ENCODE assay signal across 9 cellular contexts in the genomic region with DNA sequence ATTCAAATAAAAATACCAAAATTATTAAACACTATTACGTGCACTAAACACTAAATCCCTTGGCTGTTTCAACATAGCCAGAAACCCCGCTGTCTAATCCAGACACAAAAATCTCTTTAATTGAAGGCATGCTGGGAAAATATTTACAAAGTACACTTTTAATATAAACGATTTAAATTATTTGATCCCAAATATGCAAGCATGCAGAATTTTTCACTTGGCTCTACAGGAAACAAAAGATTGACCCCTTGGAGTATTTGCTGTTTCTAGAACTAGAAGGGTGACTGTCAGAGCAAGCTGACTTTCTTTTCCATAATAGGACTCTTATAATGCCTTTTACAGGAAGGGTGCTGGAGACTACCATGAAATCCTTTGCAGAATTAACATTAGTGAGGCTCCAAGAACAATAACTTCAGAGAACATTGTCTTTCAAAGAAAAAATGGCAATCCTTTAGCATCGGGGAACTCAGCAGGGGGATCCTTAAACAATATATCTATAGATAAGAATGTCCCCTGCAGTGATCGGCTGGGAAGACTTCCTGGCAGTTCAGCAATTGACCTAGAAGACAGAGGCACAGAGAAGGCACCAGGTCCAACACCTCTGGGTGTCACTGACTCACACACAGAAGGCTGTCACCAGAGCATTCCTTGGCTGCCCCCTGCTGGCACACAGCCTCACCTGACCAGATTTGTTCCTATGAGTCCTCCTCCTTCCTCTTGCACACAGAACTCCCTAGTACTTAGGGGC. TPM values are rescaled to one million over a fixed set of nuclear protein-coding genes. Genes with fewer than 3 reads are reported as not detected.
DNase-seq lines count a peak whose midpoint lies in the region; ATAC-seq and TF ChIP-seq lines count a peak whose summit lies in the region.
"Had no signal": no experiment of that assay in that cellular context is flagged by ENCODE, and none has a peak within 500 bp of the region (broad histone marks: within the 10 kb centered on the region; RNA-seq: fewer than 3 reads in every experiment).

No MANE protein-coding gene starts in this region.

- ATAC-seq in GM19023 (IDR thresholded peaks at IDR 0.05; ENCODE audit: unreplicated experiment) (peak; percentile 97), HG03159 (IDR thresholded peaks at IDR 0.05; ENCODE audit: unreplicated experiment) (peak; percentile 96), natural killer cell (peak; percentile 87 to 99 (median 99))
- peak; percentile 98 for ATAC-seq in activated CD8-positive, alpha-beta T cell treated with anti-CD3 and anti-CD28 coated beads for 36 hours
- peak; percentile 92 for ATAC-seq in stimulated activated naive CD8-positive, alpha-beta T cell treated with anti-CD3 and anti-CD28 coated beads, Interleukin-15, amount 100 ng/mL, for 72 hours

- no peaks in the 10 kb centered on the region for H3K27me3 Mint-ChIP-seq in activated CD8-positive, alpha-beta T cell treated with anti-CD3 and anti-CD28 coated beads for 36 hours
- no peaks in the 10 kb centered on the region for H3K27me3 Mint-ChIP-seq in natural killer cell (ENCODE audit: low read depth in 2 of 2)
- H3K27me3 Mint-ChIP-seq in stimulated activated naive CD8-positive, alpha-beta T cell treated with anti-CD3 and anti-CD28 coated beads, Interleukin-15, amount 100 ng/mL, for 72 hours = no peaks in the 10 kb centered on the region

- H3K36me3 Mint-ChIP-seq in activated CD8-positive, alpha-beta T cell treated with anti-CD3 and anti-CD28 coated beads for 36 hours (ENCODE audit: low read depth) = peaks cover 53% of the 10 kb centered on the region
- H3K36me3 Mint-ChIP-seq in natural killer cell = peaks cover 34% of the 10 kb centered on the region

- no peak overlapping the region for H3K4me3 Mint-ChIP-seq in activated CD8-positive, alpha-beta T cell treated with anti-CD3 and anti-CD28 coated beads for 36 hours
- no peak overlapping the region for H3K4me3 Mint-ChIP-seq in natural killer cell
- no peak overlapping the region for H3K4me3 Mint-ChIP-seq in stimulated activated naive CD8-positive, alpha-beta T cell treated with anti-CD3 and anti-CD28 coated beads, Interleukin-15, amount 100 ng/mL, for 72 hours

- H3K27ac ChIP-seq in C4-2B = no peak overlapping the region

- CTCF ChIA-PET in activated CD8-positive, alpha-beta T cell treated with anti-CD3 and anti-CD28 coated beads for 36 hours (lab: Charles Lee) = interaction anchor here (0.5 to 3.1 kb wide), 10 partner anchors 9 to 854 kb away, joined by 3 to 24 read pairs (median 4); a partner anchor contains a TSS

- TF ChIP-seq CTCF in C4-2B (conservative IDR thresholded peaks at IDR 0.05) (peak; percentile 91), epithelial cell of proximal tubule (conservative IDR thresholded peaks at IDR 0.05; ENCODE audit: low read depth, low read length) (peak; percentile 96), natural killer cell (IDR thresholded peaks at IDR 0.05) (peak; percentile 62)
- peak; percentile 68 for TF ChIP-seq CTCF in activated CD8-positive, alpha-beta T cell treated with anti-CD3 and anti-CD28 coated beads for 36 hours (IDR thresholded peaks at IDR 0.05)

- no peak overlapping the region for H3K4me3 ChIP-seq in epithelial cell of proximal tubule (ENCODE audit: low read depth, low read length)

- no peaks in the 10 kb centered on the region for H3K9me3 Mint-ChIP-seq in activated CD8-positive, alpha-beta T cell treated with anti-CD3 and anti-CD28 coated beads for 36 hours
- H3K9me3 Mint-ChIP-seq in natural killer cell = no peaks in the 10 kb centered on the region
- no peaks in the 10 kb centered on the region for H3K9me3 Mint-ChIP-seq in stimulated activated naive CD8-positive, alpha-beta T cell treated with anti-CD3 and anti-CD28 coated beads, Interleukin-15, amount 100 ng/mL, for 72 hours

- intact Hi-C loops in activated CD8-positive, alpha-beta T cell treated with anti-CD3 and anti-CD28 coated beads for 36 hours (cut with micrococcal nuclease) = loop anchor here (2.0 kb wide), 1 partner anchor 182 kb away; no protein-coding TSS in a partner anchor
- intact Hi-C loops in natural killer cell (cut with micrococcal nuclease) = loop anchor here (1.0 kb wide), 1 partner anchor 183 kb away; no protein-coding TSS in a partner anchor

- POLR2A ChIA-PET in activated CD8-positive, alpha-beta T cell treated with anti-CD3 and anti-CD28 coated beads for 36 hours (lab: Charles Lee) = no interaction called here

- no peak overlapping the region for H3K27ac Mint-ChIP-seq in activated CD8-positive, alpha-beta T cell treated with anti-CD3 and anti-CD28 coated beads for 36 hours
- peak overlapping the region in 1 of 2 donors; percentile 46 for H3K27ac Mint-ChIP-seq in natural killer cell
- H3K27ac Mint-ChIP-seq in stimulated activated naive CD8-positive, alpha-beta T cell treated with anti-CD3 and anti-CD28 coated beads, Interleukin-15, amount 100 ng/mL, for 72 hours = peak overlapping the region; percentile 26 to 54

- peak; percentile 24 to 56 for DNase-seq in NCI-H446 (lab: John Stamatoyannopoulos, UW)
- peak; percentile 88 for DNase-seq in activated CD8-positive, alpha-beta T cell treated with anti-CD3 and anti-CD28 coated beads for 36 hours
- no peak for DNase-seq in epithelial cell of proximal tubule (ENCODE audit: low read depth)
- peak; percentile 62 for DNase-seq in natural killer cell
- peak; percentile 47 to 65 for DNase-seq in stimulated activated naive CD8-positive, alpha-beta T cell treated with anti-CD3 and anti-CD28 coated beads, Interleukin-15, amount 100 ng/mL, for 72 hours

- H3K4me1 Mint-ChIP-seq in activated CD8-positive, alpha-beta T cell treated with anti-CD3 and anti-CD28 coated beads for 36 hours (ENCODE audit: low read depth) = no peaks in the 10 kb centered on the region
- H3K4me1 Mint-ChIP-seq in natural killer cell = peaks cover 0 to 12% of the 10 kb centered on the region in 2 donors
- no peaks in the 10 kb centered on the region for H3K4me1 Mint-ChIP-seq in stimulated activated naive CD8-positive, alpha-beta T cell treated with anti-CD3 and anti-CD28 coated beads, Interleukin-15, amount 100 ng/mL, for 72 hours

RNA-seq across cellular contexts. Expression of a gene that starts 55.8 kb away (rescaled TPM):
- total RNA-seq in activated CD8-positive, alpha-beta T cell treated with anti-CD3 and anti-CD28 coated beads for 36 hours = not detected
- total RNA-seq in epithelial cell of proximal tubule (not detected in 2 replicates), natural killer cell (not detected)
- total RNA-seq: activated CD8-positive, alpha-beta memory T cell treated with anti-CD3 and anti-CD28 coated beads for 36 hours had no signal
